ENCODE assay signal across 1 cellular context in genomic region chr2:216519154-216519762, GRCh38.
TF ChIP-seq lines count a peak whose summit lies in the region.

No MANE protein-coding gene starts in this region.

TF ChIP-seq in HepG2, 621 proteins besides CTCF, POLR2A, EP300 and RAD21 (continued from another document and continues in another):
- TF ChIP-seq, protein P1, sequence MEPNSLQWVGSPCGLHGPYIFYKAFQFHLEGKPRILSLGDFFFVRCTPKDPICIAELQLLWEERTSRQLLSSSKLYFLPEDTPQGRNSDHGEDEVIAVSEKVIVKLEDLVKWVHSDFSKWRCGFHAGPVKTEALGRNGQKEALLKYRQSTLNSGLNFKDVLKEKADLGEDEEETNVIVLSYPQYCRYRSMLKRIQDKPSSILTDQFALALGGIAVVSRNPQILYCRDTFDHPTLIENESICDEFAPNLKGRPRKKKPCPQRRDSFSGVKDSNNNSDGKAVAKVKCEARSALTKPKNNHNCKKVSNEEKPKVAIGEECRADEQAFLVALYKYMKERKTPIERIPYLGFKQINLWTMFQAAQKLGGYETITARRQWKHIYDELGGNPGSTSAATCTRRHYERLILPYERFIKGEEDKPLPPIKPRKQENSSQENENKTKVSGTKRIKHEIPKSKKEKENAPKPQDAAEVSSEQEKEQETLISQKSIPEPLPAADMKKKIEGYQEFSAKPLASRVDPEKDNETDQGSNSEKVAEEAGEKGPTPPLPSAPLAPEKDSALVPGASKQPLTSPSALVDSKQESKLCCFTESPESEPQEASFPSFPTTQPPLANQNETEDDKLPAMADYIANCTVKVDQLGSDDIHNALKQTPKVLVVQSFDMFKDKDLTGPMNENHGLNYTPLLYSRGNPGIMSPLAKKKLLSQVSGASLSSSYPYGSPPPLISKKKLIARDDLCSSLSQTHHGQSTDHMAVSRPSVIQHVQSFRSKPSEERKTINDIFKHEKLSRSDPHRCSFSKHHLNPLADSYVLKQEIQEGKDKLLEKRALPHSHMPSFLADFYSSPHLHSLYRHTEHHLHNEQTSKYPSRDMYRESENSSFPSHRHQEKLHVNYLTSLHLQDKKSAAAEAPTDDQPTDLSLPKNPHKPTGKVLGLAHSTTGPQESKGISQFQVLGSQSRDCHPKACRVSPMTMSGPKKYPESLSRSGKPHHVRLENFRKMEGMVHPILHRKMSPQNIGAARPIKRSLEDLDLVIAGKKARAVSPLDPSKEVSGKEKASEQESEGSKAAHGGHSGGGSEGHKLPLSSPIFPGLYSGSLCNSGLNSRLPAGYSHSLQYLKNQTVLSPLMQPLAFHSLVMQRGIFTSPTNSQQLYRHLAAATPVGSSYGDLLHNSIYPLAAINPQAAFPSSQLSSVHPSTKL (CRISPR knock-in tag; IDR thresholded peaks at IDR 0.05), result peak; percentile 60
- TF ChIP-seq RARA (CRISPR knock-in tag; IDR thresholded peaks at IDR 0.05), result no peak
- TF ChIP-seq, protein P2, sequence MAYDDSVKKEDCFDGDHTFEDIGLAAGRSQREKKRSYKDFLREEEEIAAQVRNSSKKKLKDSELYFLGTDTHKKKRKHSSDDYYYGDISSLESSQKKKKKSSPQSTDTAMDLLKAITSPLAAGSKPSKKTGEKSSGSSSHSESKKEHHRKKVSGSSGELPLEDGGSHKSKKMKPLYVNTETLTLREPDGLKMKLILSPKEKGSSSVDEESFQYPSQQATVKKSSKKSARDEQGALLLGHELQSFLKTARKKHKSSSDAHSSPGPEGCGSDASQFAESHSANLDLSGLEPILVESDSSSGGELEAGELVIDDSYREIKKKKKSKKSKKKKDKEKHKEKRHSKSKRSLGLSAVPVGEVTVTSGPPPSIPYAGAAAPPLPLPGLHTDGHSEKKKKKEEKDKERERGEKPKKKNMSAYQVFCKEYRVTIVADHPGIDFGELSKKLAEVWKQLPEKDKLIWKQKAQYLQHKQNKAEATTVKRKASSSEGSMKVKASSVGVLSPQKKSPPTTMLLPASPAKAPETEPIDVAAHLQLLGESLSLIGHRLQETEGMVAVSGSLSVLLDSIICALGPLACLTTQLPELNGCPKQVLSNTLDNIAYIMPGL (CRISPR knock-in tag; IDR thresholded peaks at IDR 0.05; ENCODE audit: borderline replicate concordance in 1 of 2, low read depth in 1 of 2), result 0 out of 4 replicates have a peak, but pooled peaks of 1 of the 2 experiments have one; percentile 25
- no peak for TF ChIP-seq PAX8 (CRISPR knock-in tag; IDR thresholded peaks at IDR 0.05; ENCODE audit: borderline replicate concordance)
- TF ChIP-seq, protein P3, sequence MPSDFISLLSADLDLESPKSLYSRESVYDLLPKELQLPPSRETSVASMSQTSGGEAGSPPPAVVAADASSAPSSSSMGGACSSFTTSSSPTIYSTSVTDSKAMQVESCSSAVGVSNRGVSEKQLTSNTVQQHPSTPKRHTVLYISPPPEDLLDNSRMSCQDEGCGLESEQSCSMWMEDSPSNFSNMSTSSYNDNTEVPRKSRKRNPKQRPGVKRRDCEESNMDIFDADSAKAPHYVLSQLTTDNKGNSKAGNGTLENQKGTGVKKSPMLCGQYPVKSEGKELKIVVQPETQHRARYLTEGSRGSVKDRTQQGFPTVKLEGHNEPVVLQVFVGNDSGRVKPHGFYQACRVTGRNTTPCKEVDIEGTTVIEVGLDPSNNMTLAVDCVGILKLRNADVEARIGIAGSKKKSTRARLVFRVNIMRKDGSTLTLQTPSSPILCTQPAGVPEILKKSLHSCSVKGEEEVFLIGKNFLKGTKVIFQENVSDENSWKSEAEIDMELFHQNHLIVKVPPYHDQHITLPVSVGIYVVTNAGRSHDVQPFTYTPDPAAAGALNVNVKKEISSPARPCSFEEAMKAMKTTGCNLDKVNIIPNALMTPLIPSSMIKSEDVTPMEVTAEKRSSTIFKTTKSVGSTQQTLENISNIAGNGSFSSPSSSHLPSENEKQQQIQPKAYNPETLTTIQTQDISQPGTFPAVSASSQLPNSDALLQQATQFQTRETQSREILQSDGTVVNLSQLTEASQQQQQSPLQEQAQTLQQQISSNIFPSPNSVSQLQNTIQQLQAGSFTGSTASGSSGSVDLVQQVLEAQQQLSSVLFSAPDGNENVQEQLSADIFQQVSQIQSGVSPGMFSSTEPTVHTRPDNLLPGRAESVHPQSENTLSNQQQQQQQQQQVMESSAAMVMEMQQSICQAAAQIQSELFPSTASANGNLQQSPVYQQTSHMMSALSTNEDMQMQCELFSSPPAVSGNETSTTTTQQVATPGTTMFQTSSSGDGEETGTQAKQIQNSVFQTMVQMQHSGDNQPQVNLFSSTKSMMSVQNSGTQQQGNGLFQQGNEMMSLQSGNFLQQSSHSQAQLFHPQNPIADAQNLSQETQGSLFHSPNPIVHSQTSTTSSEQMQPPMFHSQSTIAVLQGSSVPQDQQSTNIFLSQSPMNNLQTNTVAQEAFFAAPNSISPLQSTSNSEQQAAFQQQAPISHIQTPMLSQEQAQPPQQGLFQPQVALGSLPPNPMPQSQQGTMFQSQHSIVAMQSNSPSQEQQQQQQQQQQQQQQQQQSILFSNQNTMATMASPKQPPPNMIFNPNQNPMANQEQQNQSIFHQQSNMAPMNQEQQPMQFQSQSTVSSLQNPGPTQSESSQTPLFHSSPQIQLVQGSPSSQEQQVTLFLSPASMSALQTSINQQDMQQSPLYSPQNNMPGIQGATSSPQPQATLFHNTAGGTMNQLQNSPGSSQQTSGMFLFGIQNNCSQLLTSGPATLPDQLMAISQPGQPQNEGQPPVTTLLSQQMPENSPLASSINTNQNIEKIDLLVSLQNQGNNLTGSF (CRISPR knock-in tag; IDR thresholded peaks at IDR 0.05), result no peak
- TF ChIP-seq FOXJ3 (CRISPR knock-in tag; IDR thresholded peaks at IDR 0.05; ENCODE audit: borderline replicate concordance), result no peak
- 0 out of 2 replicates have a peak, but pooled peaks have one; percentile 25 for TF ChIP-seq SMAD9 (CRISPR knock-in tag; IDR thresholded peaks at IDR 0.05)
- no peak for TF ChIP-seq ZNF10 (CRISPR knock-in tag; IDR thresholded peaks at IDR 0.05; ENCODE audit: borderline replicate concordance, low read depth)
- TF ChIP-seq, protein P4, sequence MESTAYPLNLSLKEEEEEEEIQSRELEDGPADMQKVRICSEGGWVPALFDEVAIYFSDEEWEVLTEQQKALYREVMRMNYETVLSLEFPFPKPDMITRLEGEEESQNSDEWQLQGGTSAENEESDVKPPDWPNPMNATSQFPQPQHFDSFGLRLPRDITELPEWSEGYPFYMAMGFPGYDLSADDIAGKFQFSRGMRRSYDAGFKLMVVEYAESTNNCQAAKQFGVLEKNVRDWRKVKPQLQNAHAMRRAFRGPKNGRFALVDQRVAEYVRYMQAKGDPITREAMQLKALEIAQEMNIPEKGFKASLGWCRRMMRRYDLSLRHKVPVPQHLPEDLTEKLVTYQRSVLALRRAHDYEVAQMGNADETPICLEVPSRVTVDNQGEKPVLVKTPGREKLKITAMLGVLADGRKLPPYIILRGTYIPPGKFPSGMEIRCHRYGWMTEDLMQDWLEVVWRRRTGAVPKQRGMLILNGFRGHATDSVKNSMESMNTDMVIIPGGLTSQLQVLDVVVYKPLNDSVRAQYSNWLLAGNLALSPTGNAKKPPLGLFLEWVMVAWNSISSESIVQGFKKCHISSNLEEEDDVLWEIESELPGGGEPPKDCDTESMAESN (CRISPR knock-in tag; conservative IDR thresholded peaks at IDR 0.05), result no peak
- TF ChIP-seq SOX5 (CRISPR knock-in tag; IDR thresholded peaks at IDR 0.05; ENCODE audit: borderline replicate concordance), result peak; percentile 44; the same call in 1 of the 2 replicates
- no peak for TF ChIP-seq ZZZ3 (CRISPR knock-in tag; IDR thresholded peaks at IDR 0.05; ENCODE audit: borderline replicate concordance)
- TF ChIP-seq GATAD2A (CRISPR knock-in tag; IDR thresholded peaks at IDR 0.05), result 0 out of 2 replicates have a peak, but pooled peaks have one; percentile 41
- TF ChIP-seq, protein P5, sequence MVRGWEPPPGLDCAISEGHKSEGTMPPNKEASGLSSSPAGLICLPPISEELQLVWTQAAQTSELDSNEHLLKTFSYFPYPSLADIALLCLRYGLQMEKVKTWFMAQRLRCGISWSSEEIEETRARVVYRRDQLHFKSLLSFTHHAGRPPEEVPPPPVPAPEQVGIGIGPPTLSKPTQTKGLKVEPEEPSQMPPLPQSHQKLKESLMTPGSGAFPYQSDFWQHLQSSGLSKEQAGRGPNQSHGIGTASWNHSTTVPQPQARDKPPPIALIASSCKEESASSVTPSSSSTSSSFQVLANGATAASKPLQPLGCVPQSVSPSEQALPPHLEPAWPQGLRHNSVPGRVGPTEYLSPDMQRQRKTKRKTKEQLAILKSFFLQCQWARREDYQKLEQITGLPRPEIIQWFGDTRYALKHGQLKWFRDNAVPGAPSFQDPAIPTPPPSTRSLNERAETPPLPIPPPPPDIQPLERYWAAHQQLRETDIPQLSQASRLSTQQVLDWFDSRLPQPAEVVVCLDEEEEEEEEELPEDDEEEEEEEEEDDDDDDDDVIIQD (CRISPR knock-in tag; IDR thresholded peaks at IDR 0.05; ENCODE audit: low read depth), result peak; percentile 60; the same call in 1 of the 2 replicates
- TF ChIP-seq HMGXB3 (CRISPR knock-in tag; IDR thresholded peaks at IDR 0.05; ENCODE audit: borderline replicate concordance), result no peak
- no peak for TF ChIP-seq REPIN1 (CRISPR knock-in tag; IDR thresholded peaks at IDR 0.05; ENCODE audit: borderline replicate concordance, low read depth)
- TF ChIP-seq MAFK (conservative IDR thresholded peaks at IDR 0.05 in 1 of 2, IDR thresholded peaks at IDR 0.05 in 1 of 2; ENCODE audit: low read length in 2 of 2), result no peak
- no peak for TF ChIP-seq KDM5B (CRISPR knock-in tag; IDR thresholded peaks at IDR 0.05; ENCODE audit: borderline replicate concordance)
- no peak for TF ChIP-seq ZFY (CRISPR knock-in tag; IDR thresholded peaks at IDR 0.05)
- no peak for TF ChIP-seq KLF13 (CRISPR knock-in tag; IDR thresholded peaks at IDR 0.05)
- no peak for TF ChIP-seq ZNF329 (CRISPR knock-in tag; IDR thresholded peaks at IDR 0.05; ENCODE audit: low read depth)
- no peak for TF ChIP-seq HBP1 (CRISPR knock-in tag; IDR thresholded peaks at IDR 0.05; ENCODE audit: low read depth)
- TF ChIP-seq ELF4 (CRISPR knock-in tag; IDR thresholded peaks at IDR 0.05; ENCODE audit: borderline replicate concordance), result no peak
- TF ChIP-seq SOX13 (IDR thresholded peaks at IDR 0.05), result no peak
- no peak for TF ChIP-seq SOX13 (CRISPR knock-in tag; conservative IDR thresholded peaks at IDR 0.05 in 1 of 2, IDR thresholded peaks at IDR 0.05 in 1 of 2)
- TF ChIP-seq ZNF737 (CRISPR knock-in tag; IDR thresholded peaks at IDR 0.05; ENCODE audit: borderline replicate concordance), result no peak
- TF ChIP-seq ZNF382 (CRISPR knock-in tag; IDR thresholded peaks at IDR 0.05; ENCODE audit: borderline replicate concordance), result no peak
- TF ChIP-seq GLI4 (CRISPR knock-in tag; IDR thresholded peaks at IDR 0.05; ENCODE audit: borderline replicate concordance), result 0 out of 2 replicates have a peak, but pooled peaks have one; percentile 19
- no peak for TF ChIP-seq CBFB (CRISPR knock-in tag; IDR thresholded peaks at IDR 0.05)
